In genomic region chr5:43121565-43122484, GRCh38 we compare ENCODE assay signal across 8 cellular contexts. TPM values are rescaled to one million over a fixed set of nuclear protein-coding genes. Genes with fewer than 3 reads are reported as not detected.
DNase-seq lines count a peak whose midpoint lies in the region; ATAC-seq and TF ChIP-seq lines count a peak whose summit lies in the region.

No MANE protein-coding gene starts in this region.

- DNase-seq in NCI-H524 (lab: John Stamatoyannopoulos, UW) (peak; percentile 56 to 74), NCI-H524 treated with DMSO at 0.1 percent for 48 hours (lab: John Stamatoyannopoulos, UW) (no peak), HK-2 (ENCODE audit: unreplicated experiment) (peak; percentile 35), Peyer's patch (peak in 2 of 3 donors; percentile 50 to 53), dedifferentiated amniotic fluid mesenchymal stem cell (ENCODE audit: extremely low spot score) (peak; percentile 46), right lobe of liver (peak in 1 of 3 donors; percentile 33), thoracic aorta (ENCODE audit: low spot score) (no peak)

- TF ChIP-seq CTCF in Peyer's patch (IDR thresholded peaks at IDR 0.05) (no peak), right lobe of liver (IDR thresholded peaks at IDR 0.05) (no peak), thoracic aorta (IDR thresholded peaks at IDR 0.05) (no peak)

- TF ChIP-seq POLR2A in Peyer's patch (IDR thresholded peaks at IDR 0.05): peak in 1 of 2 donors; percentile 67
- peak; percentile 73 for TF ChIP-seq POLR2A in right lobe of liver (IDR thresholded peaks at IDR 0.05)

- ATAC-seq in GM21367 (IDR thresholded peaks at IDR 0.05; ENCODE audit: unreplicated experiment): peak; percentile 32
- ATAC-seq in right lobe of liver: peak; percentile 52 to 66 (median 62)
- peak; percentile 38 for ATAC-seq in thoracic aorta (ENCODE audit: insufficient number of reproducible peaks, low FRiP score, low read depth)

- peak overlapping the region; percentile 96 to 99 (median 97) for H3K27ac ChIP-seq in Peyer's patch
- H3K27ac ChIP-seq in right lobe of liver: peak overlapping the region; percentile 97 to 98 (median 98)
- peak overlapping the region; percentile 92 to 95 for H3K27ac ChIP-seq in thoracic aorta

- H3K9me3 ChIP-seq in Peyer's patch (no peaks in the 10 kb centered on the region), right lobe of liver (no peaks in the 10 kb centered on the region), thoracic aorta (no peaks in the 10 kb centered on the region)

- H3K4me1 ChIP-seq in Peyer's patch (peaks cover 4 to 26% (median 13%) of the 10 kb centered on the region in 4 donors), right lobe of liver (peaks cover 0 to 15% (median 0%) of the 10 kb centered on the region in 4 donors), thoracic aorta (ENCODE audit: control insufficient read depth in 1 of 2, low read depth in 2 of 2) (peaks cover 18 to 35% of the 10 kb centered on the region in 2 donors)

- H3K36me3 ChIP-seq in Peyer's patch (peaks cover 0 to 23% (median 0%) of the 10 kb centered on the region in 3 donors), right lobe of liver (peaks cover 0 to 19% (median 4%) of the 10 kb centered on the region in 4 donors), thoracic aorta (no peaks in the 10 kb centered on the region)

- under 1% methylated on average over 28 of the region's 61 CpGs for WGBS in right lobe of liver (ENCODE audit: insufficient coverage, low coverage, low lambda C conversion rate, missing lambda C conversion rate)

- H3K4me3 ChIP-seq in Peyer's patch: peak overlapping the region; percentile 78 to 84 (median 80)
- peak overlapping the region; percentile 76 to 95 (median 86) for H3K4me3 ChIP-seq in right lobe of liver
- H3K4me3 ChIP-seq in thoracic aorta: peak overlapping the region; percentile 81

- H3K27me3 ChIP-seq in Peyer's patch (no peaks in the 10 kb centered on the region), right lobe of liver (no peaks in the 10 kb centered on the region), thoracic aorta (replicated peaks; ENCODE audit: insufficient read depth) (no peaks in the 10 kb centered on the region)

- intact Hi-C loops in right lobe of liver (cut with DNase I): no loop called here

RNA-seq across cellular contexts. Expression of gene ZNF131, which starts 1.1 kb away (rescaled TPM):
- total RNA-seq in Peyer's patch: 10 to 100 TPM; 18.2 to 65.2 (median 28.0) TPM
- total RNA-seq in right lobe of liver: 10 to 100 TPM in 5 of 6 experiments, 1 to 10 TPM in 1; 9.6 to 16.3 (median 12.1) TPM
- total RNA-seq in thoracic aorta: 10 to 100 TPM; 22.5 to 35.4 TPM

Comparison
In these comparisons a context has a peak if more than half of its experiments do, and no peak if none do; other contexts are left out.
1. DNase-seq: peak in NCI-H524 (2 of 2), HK-2 (single experiment), Peyer's patch (2 of 3) and dedifferentiated amniotic fluid mesenchymal stem cell (single experiment); none in NCI-H524 treated with DMSO at 0.1 percent for 48 hours (single experiment) and thoracic aorta (single experiment).
2. Peak in every context shown above with its lines, with median percentiles within 50 percentile points of each other: ATAC-seq, H3K27ac ChIP-seq and H3K4me3 ChIP-seq.